Comparison of ENCODE assay signal across 19 cellular contexts in the genomic region with DNA sequence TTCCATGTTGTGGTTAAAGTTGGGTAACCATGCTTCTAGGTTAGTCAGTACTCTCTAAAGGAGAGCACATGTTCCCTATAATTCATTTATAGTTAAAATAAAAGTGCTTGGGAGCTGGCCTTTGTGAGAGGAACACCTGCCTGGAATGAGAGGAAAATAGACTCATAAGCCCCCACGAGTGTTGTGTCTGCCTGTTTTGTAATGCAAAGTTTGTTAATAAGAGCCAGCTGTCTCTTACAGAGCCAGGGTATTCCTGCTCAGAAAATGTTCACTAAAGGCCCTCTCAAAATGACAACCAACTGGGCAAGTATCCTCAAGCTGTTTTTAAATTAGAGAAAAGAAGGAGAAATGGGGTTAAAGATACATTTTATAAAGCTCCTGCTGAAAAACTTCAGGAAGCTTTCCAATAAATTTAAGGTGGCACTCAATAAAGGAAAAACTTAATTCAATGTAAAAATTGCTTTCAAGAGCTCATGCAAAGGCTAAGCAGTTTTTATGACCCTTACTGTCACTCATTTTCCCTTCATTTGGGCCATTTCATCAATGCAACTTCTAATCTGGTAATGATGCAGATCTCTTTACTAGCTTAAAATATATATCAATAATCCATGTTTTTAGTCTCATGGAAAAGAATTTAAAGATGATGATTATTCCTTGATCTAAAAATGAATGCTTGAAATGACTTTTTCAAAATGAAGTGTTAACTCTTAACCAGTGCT.
DNase-seq lines count a peak whose midpoint lies in the region; TF ChIP-seq lines count a peak whose summit lies in the region.
"Had no signal": no experiment of that assay in that cellular context is flagged by ENCODE, and none has a peak within 500 bp of the region (broad histone marks: within the 10 kb centered on the region; RNA-seq: fewer than 3 reads in every experiment).

No MANE protein-coding gene starts in this region.

- H3K4me1 Mint-ChIP-seq in neural progenitor cell = peaks cover 26% of the 10 kb centered on the region
- H3K4me1 Mint-ChIP-seq in activated CD4-positive, alpha-beta T cell treated with anti-CD3 and anti-CD28 coated beads, Interleukin-2, amount 10 ng/mL, durations not matched to agents 24 days and 14 days = no peaks in the 10 kb centered on the region
- H3K4me1 Mint-ChIP-seq: CD8-positive, alpha-beta memory T cell had no signal

- intact Hi-C loops in activated CD4-positive, alpha-beta T cell treated with anti-CD3 and anti-CD28 coated beads, Interleukin-2, amount 10 ng/mL, durations not matched to agents 24 days and 14 days (cut with micrococcal nuclease) = no loop called here

- H4K20me1 ChIP-seq in neural progenitor cell (ENCODE audit: low read depth) = no peaks in the 10 kb centered on the region
- H4K20me1 ChIP-seq: BLaER1 had no signal

- no peaks in the 10 kb centered on the region for H3K36me3 ChIP-seq in neural progenitor cell
- H3K36me3 ChIP-seq: BLaER1 had no signal

- DNase-seq in NCI-H1092 treated with DMSO at 0.1 percent for 48 hours (lab: John Stamatoyannopoulos, UW) = peak; percentile 42
- DNase-seq in NCI-H1092 (lab: John Stamatoyannopoulos, UW) = no peak
- peak; percentile 38 for DNase-seq in NCI-H128 (lab: John Stamatoyannopoulos, UW; ENCODE audit: unreplicated experiment)
- peak; percentile 78 to 87 for DNase-seq in NCI-H526 (lab: John Stamatoyannopoulos, UW)
- DNase-seq in neural progenitor cell (ENCODE audit: low spot score) = peak; percentile 30
- DNase-seq in activated CD4-positive, alpha-beta T cell treated with anti-CD3 and anti-CD28 coated beads, Interleukin-2, amount 10 ng/mL, durations not matched to agents 24 days and 14 days = no peak
- no peak for DNase-seq in T1000 (lab: John Stamatoyannopoulos, UW)
- no peak for DNase-seq in HK-2 (ENCODE audit: unreplicated experiment)
- DNase-seq: 8988T; CD8-positive, alpha-beta memory T cell; KBM-7; NCI-H1048; NCI-H2081 treated with DMSO at 0.1 percent for 48 hours; NCI-H69; PC-3; T-helper 1 cell had no signal

- no peaks in the 10 kb centered on the region for H3K36me3 Mint-ChIP-seq in neural progenitor cell
- no peaks in the 10 kb centered on the region for H3K36me3 Mint-ChIP-seq in activated CD4-positive, alpha-beta T cell treated with anti-CD3 and anti-CD28 coated beads, Interleukin-2, amount 10 ng/mL, durations not matched to agents 24 days and 14 days (ENCODE audit: low read depth)
- H3K36me3 Mint-ChIP-seq: CD8-positive, alpha-beta memory T cell had no signal

- H3K27ac Mint-ChIP-seq in neural progenitor cell = peak overlapping the region; percentile 67
- no peak overlapping the region for H3K27ac Mint-ChIP-seq in activated CD4-positive, alpha-beta T cell treated with anti-CD3 and anti-CD28 coated beads, Interleukin-2, amount 10 ng/mL, durations not matched to agents 24 days and 14 days
- H3K27ac Mint-ChIP-seq: CD8-positive, alpha-beta memory T cell had no signal

- peak overlapping the region; percentile 69 for H3K27ac ChIP-seq in neural progenitor cell
- H3K27ac ChIP-seq: BLaER1, HL-60, SK-N-MC had no signal

- no peaks in the 10 kb centered on the region for H3K27me3 ChIP-seq in neural progenitor cell
- H3K27me3 ChIP-seq: BLaER1 had no signal

- peaks cover 3% of the 10 kb centered on the region for H3K27me3 Mint-ChIP-seq in neural progenitor cell (ENCODE audit: insufficient read depth, low read depth)
- no peaks in the 10 kb centered on the region for H3K27me3 Mint-ChIP-seq in activated CD4-positive, alpha-beta T cell treated with anti-CD3 and anti-CD28 coated beads, Interleukin-2, amount 10 ng/mL, durations not matched to agents 24 days and 14 days
- H3K27me3 Mint-ChIP-seq: CD8-positive, alpha-beta memory T cell had no signal

- H3F3A ChIP-seq in neural progenitor cell (ENCODE audit: low read depth) = no peaks in the 10 kb centered on the region

- H3K4me1 ChIP-seq in neural progenitor cell = peaks cover 17% of the 10 kb centered on the region
- H3K4me1 ChIP-seq: BLaER1 had no signal

- peak overlapping the region; percentile 56 for H2AFZ ChIP-seq in neural progenitor cell (replicated peaks)

- H3K4me3 Mint-ChIP-seq in neural progenitor cell = no peak overlapping the region
- H3K4me3 Mint-ChIP-seq in activated CD4-positive, alpha-beta T cell treated with anti-CD3 and anti-CD28 coated beads, Interleukin-2, amount 10 ng/mL, durations not matched to agents 24 days and 14 days = no peak overlapping the region
- H3K4me3 Mint-ChIP-seq: CD8-positive, alpha-beta memory T cell had no signal

- H3K9me3 ChIP-seq in neural progenitor cell (ENCODE audit: low read depth) = no peaks in the 10 kb centered on the region
- H3K9me3 ChIP-seq: BLaER1 had no signal

- TF ChIP-seq CTCF in neural progenitor cell (IDR thresholded peaks at IDR 0.05) = no peak

- H3K4me2 ChIP-seq in neural progenitor cell = peak overlapping the region; percentile 24
- H3K4me2 ChIP-seq: BLaER1 had no signal

- no peak overlapping the region for H3K4me3 ChIP-seq in neural progenitor cell
- H3K4me3 ChIP-seq: BLaER1, SK-N-MC had no signal

- H3K79me2 ChIP-seq in neural progenitor cell (ENCODE audit: low read depth) = no peaks in the 10 kb centered on the region

- no peak overlapping the region for H3K9ac ChIP-seq in neural progenitor cell
- H3K9ac ChIP-seq: BLaER1 had no signal

- H3K9me3 Mint-ChIP-seq in neural progenitor cell = peaks cover 3% of the 10 kb centered on the region
- peaks cover 3% of the 10 kb centered on the region for H3K9me3 Mint-ChIP-seq in activated CD4-positive, alpha-beta T cell treated with anti-CD3 and anti-CD28 coated beads, Interleukin-2, amount 10 ng/mL, durations not matched to agents 24 days and 14 days

Comparison
In these comparisons a context has a peak if more than half of its experiments do, and no peak if none do; other contexts are left out.
1. DNase-seq: peak in NCI-H1092 treated with DMSO at 0.1 percent for 48 hours (single experiment), NCI-H128 (single experiment), NCI-H526 (2 of 2) and neural progenitor cell (single experiment); none in NCI-H1092 (single experiment), activated CD4-positive, alpha-beta T cell treated with anti-CD3 and anti-CD28 coated beads, Interleukin-2, amount 10 ng/mL, durations not matched to agents 24 days and 14 days (single experiment), T1000 (single experiment) and HK-2 (single experiment).